ENCODE assay signal across 8 cellular contexts in the genomic region with DNA sequence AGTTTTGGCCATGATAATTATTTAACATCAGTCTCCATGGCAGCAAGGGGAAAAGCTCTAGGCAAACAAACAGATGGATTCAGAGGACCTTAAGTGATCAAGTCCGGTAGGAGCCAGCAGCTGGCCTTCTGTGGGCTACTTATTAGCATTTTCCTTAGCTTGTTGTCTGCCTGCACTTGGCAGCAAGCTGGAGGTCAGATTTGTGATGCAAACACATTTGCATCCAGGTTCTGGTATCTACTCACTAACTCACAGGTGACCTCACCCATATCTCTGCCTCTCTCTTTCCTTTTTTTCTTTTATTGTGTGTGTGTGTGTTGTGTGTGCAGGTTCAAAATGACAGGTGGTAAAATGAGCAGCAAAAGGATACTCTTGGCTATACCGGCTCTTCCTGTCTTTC. TPM values are rescaled to one million over a fixed set of nuclear protein-coding genes. Genes with fewer than 3 reads are reported as not detected.
DNase-seq lines count a peak whose midpoint lies in the region; ATAC-seq and FAIRE-seq lines count a peak whose summit lies in the region.

No MANE protein-coding gene starts in this region.

- H3K27me3 ChIP-seq in adipocyte (replicated peaks; ENCODE audit: control insufficient read depth, insufficient read depth, low read length) (no peaks in the 10 kb centered on the region), right cardiac atrium (ENCODE audit: control insufficient read depth, insufficient read depth) (no peaks in the 10 kb centered on the region), subcutaneous abdominal adipose tissue (ENCODE audit: control insufficient read depth in 5 of 5, insufficient read depth in 4 of 5, low read length in 5 of 5) (no peaks in the 10 kb centered on the region)

- peak; percentile 27 to 30 for ATAC-seq in right cardiac atrium
- no peak for ATAC-seq in GM21381 (IDR thresholded peaks at IDR 0.05; ENCODE audit: unreplicated experiment)
- ATAC-seq in GM19395 (IDR thresholded peaks at IDR 0.05; ENCODE audit: unreplicated experiment), result no peak

- H3K4me1 ChIP-seq in adipocyte (ENCODE audit: control insufficient read depth, insufficient read depth, low read length), result peaks cover 20% of the 10 kb centered on the region
- H3K4me1 ChIP-seq in right cardiac atrium (ENCODE audit: control insufficient read depth, insufficient read depth, low read length), result peaks cover 4% of the 10 kb centered on the region
- H3K4me1 ChIP-seq in subcutaneous abdominal adipose tissue (ENCODE audit: control insufficient read depth in 5 of 5, insufficient read depth in 5 of 5, low read length in 5 of 5), result peaks cover 14 to 23% (median 22%) of the 10 kb centered on the region in 5 donors

- DNase-seq in HT-29 (ENCODE audit: low spot score), result peak; percentile 80
- peak; percentile 11 for DNase-seq in adipocyte (ENCODE audit: low read depth)
- no peak for DNase-seq in right cardiac atrium
- DNase-seq in urothelium cell line (ENCODE audit: low spot score), result no peak
- DNase-seq in HTR-8/SVneo (ENCODE audit: insufficient read length, low spot score), result no peak

- H3K9ac ChIP-seq in adipocyte (ENCODE audit: low read length) (no peak overlapping the region), subcutaneous abdominal adipose tissue (ENCODE audit: low read length in 5 of 5) (no peak overlapping the region)

- FAIRE-seq in urothelium cell line (lab: Jason Lieb, UNC) (no peak), HTR-8/SVneo (lab: Jason Lieb, UNC) (no peak)

- no peaks in the 10 kb centered on the region for H3K36me3 ChIP-seq in adipocyte (ENCODE audit: control insufficient read depth, insufficient read depth, low read length, severe bottlenecking)
- H3K36me3 ChIP-seq in subcutaneous abdominal adipose tissue (ENCODE audit: control insufficient read depth in 5 of 5, insufficient read depth in 5 of 5, low read length in 5 of 5), result no peaks in the 10 kb centered on the region

- WGBS in right cardiac atrium, result 10% methylated on average over 2 of the region's 2 CpGs

- H3K9me3 ChIP-seq in adipocyte (ENCODE audit: control insufficient read depth, low read length) (no peaks in the 10 kb centered on the region), right cardiac atrium (ENCODE audit: control insufficient read depth, low read length) (no peaks in the 10 kb centered on the region), subcutaneous abdominal adipose tissue (ENCODE audit: control insufficient read depth in 5 of 5, low read length in 5 of 5) (no peaks in the 10 kb centered on the region)

- H3K27ac ChIP-seq in right cardiac atrium (ENCODE audit: low read length) (peak overlapping the region; percentile 9), subcutaneous abdominal adipose tissue (ENCODE audit: low read depth, low read length) (peak overlapping the region; percentile 69)

- intact Hi-C loops in right cardiac atrium (cut with DNase I), result no loop called here

- peak overlapping the region; percentile 56 for H3K4me3 ChIP-seq in adipocyte (ENCODE audit: low read length)
- H3K4me3 ChIP-seq in right cardiac atrium (ENCODE audit: low read length), result no peak overlapping the region
- no peak overlapping the region for H3K4me3 ChIP-seq in subcutaneous abdominal adipose tissue (ENCODE audit: low read depth in 1 of 5, low read length in 5 of 5)

RNA-seq across cellular contexts. Expression of a gene that starts 32.3 kb away (rescaled TPM):
- total RNA-seq in HT-29 (2014; rRNA removed; shearing (Covaris generic)), result 4.5 and 4.8 TPM in 2 replicates
- 1 to 10 TPM; 5.9 to 8.6 (median 6.7) TPM for total RNA-seq in right cardiac atrium
- 4.5 TPM for polyA plus RNA-seq in right cardiac atrium

Comparison
In these comparisons a context has a peak if more than half of its experiments do, and no peak if none do; other contexts are left out.
1. DNase-seq: peak in HT-29 (single experiment) and adipocyte (single experiment); none in right cardiac atrium (0 of 3), urothelium cell line (single experiment) and HTR-8/SVneo (single experiment).
2. ATAC-seq: peak in right cardiac atrium (2 of 2); none in GM21381 (single experiment) and GM19395 (single experiment).